ENCODE assay signal across 8 cellular contexts in the genomic region with DNA sequence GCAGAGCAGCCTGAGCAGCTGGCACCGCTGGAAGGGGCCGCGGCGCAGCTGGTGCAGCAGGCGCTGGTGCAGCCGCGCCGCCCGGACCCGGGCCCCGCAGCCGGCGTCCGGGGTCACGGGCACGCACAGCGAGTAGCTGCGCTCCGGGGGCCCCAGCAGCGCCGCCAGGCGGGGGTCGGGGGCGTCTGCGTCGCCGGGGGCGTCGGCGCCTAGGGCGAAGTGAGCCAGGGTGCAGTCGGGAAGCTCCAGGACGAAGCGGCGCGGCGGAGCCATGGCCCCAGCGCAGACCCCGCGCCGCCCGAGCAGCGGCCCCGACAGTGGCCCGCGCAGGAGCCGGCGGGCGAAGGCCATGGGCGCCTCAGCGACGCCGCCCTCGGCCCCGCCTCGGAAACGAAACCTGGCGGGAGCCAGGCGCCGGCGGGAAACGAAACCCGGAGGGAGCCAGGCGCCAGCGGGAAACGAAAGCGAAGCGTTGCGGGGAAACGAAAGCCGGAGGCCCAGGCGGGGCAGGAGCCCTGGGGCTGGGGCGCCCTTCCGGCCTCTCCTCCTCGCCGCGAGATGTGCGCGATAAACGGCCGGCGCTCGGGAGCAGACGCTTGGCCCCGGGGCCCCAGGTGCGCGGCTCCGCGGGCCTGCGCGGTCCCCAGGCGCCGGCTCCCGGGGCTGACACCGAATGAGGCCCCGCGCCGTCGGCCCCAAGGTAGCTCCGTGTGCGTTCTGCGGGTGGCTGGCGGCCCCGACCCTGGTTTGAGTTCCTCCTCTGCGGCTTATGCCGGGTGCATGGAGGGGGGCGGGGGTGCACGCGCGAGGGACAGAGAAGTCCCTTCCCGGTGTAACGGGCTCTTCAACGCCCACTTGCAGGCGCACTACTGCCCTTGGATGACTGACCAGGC. TPM values are rescaled to one million over a fixed set of nuclear protein-coding genes. Genes with fewer than 3 reads are reported as not detected.
DNase-seq lines count a peak whose midpoint lies in the region; ATAC-seq and TF ChIP-seq lines count a peak whose summit lies in the region.

A gene with protein sequence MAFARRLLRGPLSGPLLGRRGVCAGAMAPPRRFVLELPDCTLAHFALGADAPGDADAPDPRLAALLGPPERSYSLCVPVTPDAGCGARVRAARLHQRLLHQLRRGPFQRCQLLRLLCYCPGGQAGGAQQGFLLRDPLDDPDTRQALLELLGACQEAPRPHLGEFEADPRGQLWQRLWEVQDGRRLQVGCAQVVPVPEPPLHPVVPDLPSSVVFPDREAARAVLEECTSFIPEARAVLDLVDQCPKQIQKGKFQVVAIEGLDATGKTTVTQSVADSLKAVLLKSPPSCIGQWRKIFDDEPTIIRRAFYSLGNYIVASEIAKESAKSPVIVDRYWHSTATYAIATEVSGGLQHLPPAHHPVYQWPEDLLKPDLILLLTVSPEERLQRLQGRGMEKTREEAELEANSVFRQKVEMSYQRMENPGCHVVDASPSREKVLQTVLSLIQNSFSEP (minus strand): TSS at position 562 of the 893 bp plus-strand sequence. CDS start 211 bp downstream, at position 351.

- peak; percentile 2 for TF ChIP-seq CTCF in GM06990 (IDR thresholded peaks at IDR 0.05; ENCODE audit: insufficient read depth, low read length, poor library complexity, severe bottlenecking)
- peak in 1 of 3 experiments; percentile 16 for TF ChIP-seq CTCF in ascending aorta (IDR thresholded peaks at IDR 0.05)

- H3K36me3 ChIP-seq in GM06990 (ENCODE audit: control insufficient read depth, insufficient read depth, low read length) (no peaks in the 10 kb centered on the region), ascending aorta (peaks cover 3 to 4% of the 10 kb centered on the region in 2 donors), iPS DF 6.9 (ENCODE audit: control insufficient read depth, insufficient read depth, low read length) (no peaks in the 10 kb centered on the region)

- in situ Hi-C loops in KBM-7 (cut with MboI; ENCODE audit: low pct_unique_long_range_greater_than_20kb, low sequenced_read_pairs): no loop called here

- no peaks in the 10 kb centered on the region for H3K9me3 ChIP-seq in ascending aorta
- H3K9me3 ChIP-seq in iPS DF 6.9 (ENCODE audit: control insufficient read depth, insufficient read depth, low read length): no peaks in the 10 kb centered on the region

- DNase-seq in GM06990 (ENCODE audit: extremely low read depth, insufficient read length) (peak; percentile 86), KBM-7 (peak; percentile 74), ascending aorta (ENCODE audit: low spot score in 2 of 2) (peak in 1 of 2 donors; percentile 77), iPS DF 6.9 (ENCODE audit: low read depth, low spot score) (no peak), HCEC 1CT (no peak)

- intact Hi-C loops in T-helper 2 cell treated with Interferon-gamma antibody and Interleukin-4, amounts not matched to agents 100 ng/mL and 5 ng/mL, for 36 hours (cut with micrococcal nuclease): loop anchor here (1.0 to 2.0 kb wide), 6 partner anchors 12 to 51 kb away; partner anchors contain the start of genes RNF144A and RSAD2
- intact Hi-C loops in ascending aorta (cut with DNase I): no loop called here

- H3K27ac ChIP-seq in ascending aorta: peak within 1 kb of the TSS; percentile 72 to 83
- H3K27ac ChIP-seq in iPS DF 6.9 (ENCODE audit: low read length): no peak within 1 kb of the TSS
- H3K27ac ChIP-seq in skin epidermis: peak within 1 kb of the TSS; percentile 32 to 96 (median 79)

- no peaks in the 10 kb centered on the region for H3K27me3 ChIP-seq in GM06990 (replicated peaks; ENCODE audit: control insufficient read depth, insufficient read depth, low read length)
- H3K27me3 ChIP-seq in ascending aorta: no peaks in the 10 kb centered on the region
- H3K27me3 ChIP-seq in iPS DF 6.9 (ENCODE audit: control insufficient read depth, insufficient read depth, low read length): peaks cover 15% of the 10 kb centered on the region

- H3K4me1 ChIP-seq in ascending aorta (peaks cover 7 to 10% of the 10 kb centered on the region in 2 donors), iPS DF 6.9 (ENCODE audit: control insufficient read depth, insufficient read depth, low read length) (peaks cover 1% of the 10 kb centered on the region; the same call in 1 of the 2 replicates)

- H3K4me3 ChIP-seq in GM06990 (replicated peaks; ENCODE audit: low read depth, low read length) (peak within 1 kb of the TSS; percentile 85), ascending aorta (peak within 1 kb of the TSS; percentile 83 to 95), iPS DF 6.9 (ENCODE audit: low read length) (peak within 1 kb of the TSS; percentile 53), skin epidermis (peak within 1 kb of the TSS; percentile 62 to 93 (median 74))

- WGBS in iPS DF 6.9 (ENCODE audit: insufficient coverage, insufficient read length): no CpG with 5 or more reads among the region's 114 CpGs

- ATAC-seq in GM21619 (IDR thresholded peaks at IDR 0.05; ENCODE audit: unreplicated experiment): peak; percentile 77

RNA-seq across cellular contexts. Expression of the gene that starts here (rescaled TPM):
- 47.0 and 48.5 TPM in 2 replicates for total RNA-seq in T-helper 2 cell treated with Interferon-gamma antibody and Interleukin-4, amounts not matched to agents 100 ng/mL and 5 ng/mL, for 36 hours
- 9.4 TPM for total RNA-seq in ascending aorta

Comparison
In these comparisons a context has a peak if more than half of its experiments do, and no peak if none do; other contexts are left out.
1. DNase-seq: peak in GM06990 (single experiment) and KBM-7 (single experiment); none in iPS DF 6.9 (single experiment) and HCEC 1CT (single experiment).
2. Peak in every context shown above with its lines, with median percentiles within 50 percentile points of each other: H3K4me3 ChIP-seq.